Comparison of ENCODE assay signal across 7 cellular contexts in genomic region chr6:90284745-90285481, GRCh38. TPM values are rescaled to one million over a fixed set of nuclear protein-coding genes. Genes with fewer than 3 reads are reported as not detected.
DNase-seq lines count a peak whose midpoint lies in the region; ATAC-seq and TF ChIP-seq lines count a peak whose summit lies in the region.

No MANE protein-coding gene starts in this region.

- no peaks in the 10 kb centered on the region for H3K36me3 Mint-ChIP-seq in HFFc6 (ENCODE audit: low read depth)

- dilution Hi-C loops in mammary epithelial cell (cut with HindIII; ENCODE audit: low sequenced_read_pairs), result loop anchor here (25.0 kb wide), 2 partner anchors 98 to 323 kb away; no protein-coding TSS in a partner anchor

- H3K4me1 ChIP-seq in mammary epithelial cell (ENCODE audit: insufficient read depth, low read length), result peaks cover 24% of the 10 kb centered on the region

- no peaks in the 10 kb centered on the region for H3K27me3 ChIP-seq in mammary epithelial cell (ENCODE audit: insufficient read depth, low read length)

- H3K36me3 ChIP-seq in mammary epithelial cell (ENCODE audit: insufficient read depth, low read length), result no peaks in the 10 kb centered on the region

- peak overlapping the region; percentile 90 for H3K27ac ChIP-seq in mammary epithelial cell (ENCODE audit: insufficient read depth, low read depth, low read length)

- in situ Hi-C loops in mammary epithelial cell (cut with MboI; ENCODE audit: low sequenced_read_pairs in 2 of 2), result loop anchor here (5.0 to 25.0 kb wide), 3 partner anchors 70 to 298 kb away; no protein-coding TSS in a partner anchor

- no TSS peak for BruUV-seq in mammary epithelial cell (replicated peaks; lab: Mats Ljungman, UMichigan)

- H2AFZ ChIP-seq in mammary epithelial cell (ENCODE audit: low read depth, low read length), result no peak overlapping the region

- peak; percentile 71 for ATAC-seq in GM18861 (IDR thresholded peaks at IDR 0.05; ENCODE audit: unreplicated experiment)

- CTCF ChIA-PET in mammary epithelial cell (lab: Charles Lee; ENCODE audit: low non-redundant PET), result interaction anchor here (0.5 to 0.9 kb wide), 6 partner anchors 16 to 353 kb away, joined by 3 to 17 read pairs (median 4); no protein-coding TSS in a partner anchor

- H4K20me1 ChIP-seq in mammary epithelial cell (ENCODE audit: insufficient read depth, low read length), result no peaks in the 10 kb centered on the region

- H3K27me3 Mint-ChIP-seq in HFFc6 (ENCODE audit: insufficient read depth), result peaks cover 11% of the 10 kb centered on the region

- TF ChIP-seq CTCF in HFFc6 (IDR thresholded peaks at IDR 0.05), result no peak
- TF ChIP-seq CTCF in mammary epithelial cell (conservative IDR thresholded peaks at IDR 0.05 in 1 of 2, IDR thresholded peaks at IDR 0.05 in 1 of 2; ENCODE audit: extremely low read depth in 1 of 2, insufficient read depth in 1 of 2, low read depth in 1 of 2, low read length in 2 of 2), result no peak

- intact Hi-C loops in mammary epithelial cell (cut with micrococcal nuclease), result loop anchor here (1.0 to 2.0 kb wide), 6 partner anchors 34 to 344 kb away; no protein-coding TSS in a partner anchor

- H3K9me3 ChIP-seq in mammary epithelial cell (replicated peaks; ENCODE audit: insufficient read depth, low read length), result no peaks in the 10 kb centered on the region

- H3K27ac Mint-ChIP-seq in HFFc6, result peak overlapping the region; percentile 28; the same call in 1 of the 2 replicates

- peak overlapping the region in 2 of 3 experiments; percentile 32 to 46 for H3K4me3 ChIP-seq in mammary epithelial cell (replicated peaks in 1 of 3; ENCODE audit: insufficient read depth in 1 of 3, low read depth in 2 of 3, low read length in 3 of 3)

- H3K9me3 Mint-ChIP-seq in HFFc6, result no peaks in the 10 kb centered on the region; the same call in 1 of the 2 replicates

- 33% methylated on average over 7 of the region's 7 CpGs for WGBS in mammary epithelial cell (ENCODE audit: low coverage, missing lambda C conversion rate)

- peak overlapping the region; percentile 84 for H3K9ac ChIP-seq in mammary epithelial cell (ENCODE audit: insufficient read depth, low read length)

- DNase-seq in HFFc6 (no peak), MV-4-11 (lab: John Stamatoyannopoulos, UW) (peak; percentile 66), mammary epithelial cell (peak; percentile 87), medulla oblongata (ENCODE audit: extremely low spot score) (peak; percentile 45), AG08396 (ENCODE audit: low spot score) (no peak)
- DNase-seq in activated effector memory CD4-positive, alpha-beta T cell treated with anti-CD3 and anti-CD28 coated beads, Interleukin-2, amount 50 U/mL, for 16 hours, result no peak

- H3K79me2 ChIP-seq in mammary epithelial cell (ENCODE audit: insufficient read depth, low read length), result no peaks in the 10 kb centered on the region

- peaks cover 21% of the 10 kb centered on the region for H3K4me1 Mint-ChIP-seq in HFFc6 (ENCODE audit: low read depth)

- H3K4me3 Mint-ChIP-seq in HFFc6, result peak overlapping the region; percentile 79

- H3K4me2 ChIP-seq in mammary epithelial cell (ENCODE audit: insufficient read depth, low read depth, low read length), result peak overlapping the region; percentile 73

RNA-seq across cellular contexts. Expression of gene BACH2, which starts 11.7 kb away (rescaled TPM):
- total RNA-seq in HFFc6 (2021; fragmentation: NEBNext Ultra II Directional; extraction: Animal tissue kit (Norgen Biotek cat#: 25700)), result not detected
- total RNA-seq in mammary epithelial cell, result 1 to 10 TPM; 3.6 to 4.5 TPM
- polyA plus RNA-seq in mammary epithelial cell, result 0.52 TPM
- 0.57 TPM for polyA minus RNA-seq in mammary epithelial cell

Comparison
In these comparisons a context has a peak if more than half of its experiments do, and no peak if none do; other contexts are left out.
1. DNase-seq: peak in MV-4-11 (single experiment), mammary epithelial cell (single experiment) and medulla oblongata (single experiment); none in HFFc6 (single experiment), activated effector memory CD4-positive, alpha-beta T cell treated with anti-CD3 and anti-CD28 coated beads, Interleukin-2, amount 50 U/mL, for 16 hours (single experiment) and AG08396 (single experiment).